ENCODE assay signal across 8 cellular contexts in genomic region chr2:229342376-229342775, GRCh38.
DNase-seq lines count a peak whose midpoint lies in the region; ATAC-seq and TF ChIP-seq lines count a peak whose summit lies in the region.

No MANE protein-coding gene starts in this region.

- H3K4me3 Mint-ChIP-seq in Calu3 (ENCODE audit: low read depth, unreplicated experiment): no peak overlapping the region

- TF ChIP-seq POLR2A in body of pancreas (IDR thresholded peaks at IDR 0.05) (no peak), vagina (IDR thresholded peaks at IDR 0.05) (no peak)

- no peak overlapping the region for H3K27ac ChIP-seq in body of pancreas
- no peak overlapping the region for H3K27ac ChIP-seq in vagina

- H3K4me3 ChIP-seq in HFF-Myc (replicated peaks; ENCODE audit: low read depth, low read length) (no peak overlapping the region), body of pancreas (no peak overlapping the region), vagina (no peak overlapping the region)

- intact Hi-C loops in Calu3 (cut with micrococcal nuclease; ENCODE audit: unreplicated experiment) (loop anchor here (1.0 to 2.0 kb wide), 2 partner anchors 88 to 245 kb away; no protein-coding TSS in a partner anchor), body of pancreas (cut with DNase I) (no loop called here), vagina (cut with DNase I) (no loop called here)

- ATAC-seq in body of pancreas (no peak), HG03439 (IDR thresholded peaks at IDR 0.05; ENCODE audit: unreplicated experiment) (no peak)

- TF ChIP-seq CTCF in Calu3 (IDR thresholded peaks at IDR 0.05; ENCODE audit: unreplicated experiment): peak; percentile 64
- TF ChIP-seq CTCF in HFF-Myc (IDR thresholded peaks at IDR 0.05; ENCODE audit: low read depth, low read length, missing control alignments): peak; percentile 67
- peak in 4 of 7 experiments; percentile 9 to 44 (median 23) for TF ChIP-seq CTCF in body of pancreas (IDR thresholded peaks at IDR 0.05)
- TF ChIP-seq CTCF in vagina (IDR thresholded peaks at IDR 0.05): no peak

- no peaks in the 10 kb centered on the region for H3K9me3 Mint-ChIP-seq in Calu3 (ENCODE audit: low read depth, unreplicated experiment)

- H3K27me3 ChIP-seq in body of pancreas: no peaks in the 10 kb centered on the region
- H3K27me3 ChIP-seq in vagina: no peaks in the 10 kb centered on the region

- H3K36me3 ChIP-seq in body of pancreas (replicated peaks in 1 of 2; ENCODE audit: insufficient read depth in 1 of 2, low read depth in 2 of 2): no peaks in the 10 kb centered on the region
- H3K36me3 ChIP-seq in vagina: no peaks in the 10 kb centered on the region

- DNase-seq in Calu3 (peak; percentile 85), HFF-Myc (ENCODE audit: extremely low read depth, low read depth) (no peak), body of pancreas (peak; percentile 25 to 51 (median 40)), midbrain (lab: John Stamatoyannopoulos, UW) (peak; percentile 2), OCI-M2 (lab: John Stamatoyannopoulos, UW; ENCODE audit: unreplicated experiment) (no peak), activated gamma-delta T cell (lab: John Stamatoyannopoulos, UW) (no peak), vagina (ENCODE audit: extremely low spot score in 2 of 2) (no peak)

- no peaks in the 10 kb centered on the region for H3K4me1 ChIP-seq in body of pancreas
- H3K4me1 ChIP-seq in vagina: peaks cover 17% of the 10 kb centered on the region

- WGBS in body of pancreas, 2 donors: 8 to 17% methylated on average over 4 of the region's 4 CpGs

- H3K27ac Mint-ChIP-seq in Calu3 (ENCODE audit: unreplicated experiment): no peak overlapping the region

- CTCF ChIA-PET in Calu3 (lab: Charles Lee): interaction anchor here (1.0 to 2.2 kb wide), 3 partner anchors 66 to 244 kb away, joined by 3 to 14 read pairs (median 3); no protein-coding TSS in a partner anchor

- H3K27me3 Mint-ChIP-seq in Calu3 (ENCODE audit: unreplicated experiment): no peaks in the 10 kb centered on the region

- no TSS peak for BruUV-seq in Calu3 (replicated peaks; lab: Mats Ljungman, UMichigan)

- H3K9me3 ChIP-seq in body of pancreas (no peaks in the 10 kb centered on the region), vagina (no peaks in the 10 kb centered on the region)

- H3K36me3 Mint-ChIP-seq in Calu3 (ENCODE audit: insufficient read depth, unreplicated experiment): no peaks in the 10 kb centered on the region

- peaks cover 12% of the 10 kb centered on the region for H3K4me1 Mint-ChIP-seq in Calu3 (ENCODE audit: low read depth, unreplicated experiment)

Comparison
In these comparisons a context has a peak if more than half of its experiments do, and no peak if none do; other contexts are left out.
1. DNase-seq: peak in Calu3 (single experiment), body of pancreas (4 of 4) and midbrain (single experiment); none in HFF-Myc (single experiment), OCI-M2 (single experiment), activated gamma-delta T cell (single experiment) and vagina (0 of 2).
2. CTCF ChIP-seq: peak in Calu3 (single experiment), HFF-Myc (single experiment) and body of pancreas (4 of 7); none in vagina (0 of 3).